8 cellular contexts compared by ENCODE assay signal in genomic region chrX:47146121-47146935, GRCh38. TPM values are rescaled to one million over a fixed set of nuclear protein-coding genes. Genes with fewer than 3 reads are reported as not detected.
DNase-seq lines count a peak whose midpoint lies in the region; ATAC-seq and TF ChIP-seq lines count a peak whose summit lies in the region.

No MANE protein-coding gene starts in this region.

- POLR2A ChIA-PET in naive thymus-derived CD8-positive, alpha-beta T cell (lab: Charles Lee), result no interaction called here

- H3K4me1 Mint-ChIP-seq in Calu3 (ENCODE audit: low read depth, unreplicated experiment), result peaks cover 9% of the 10 kb centered on the region
- H3K4me1 Mint-ChIP-seq in naive thymus-derived CD8-positive, alpha-beta T cell, result peaks cover 13 to 36% (median 35%) of the 10 kb centered on the region in 4 donors

- H3K27ac ChIP-seq in coronary artery, result peak overlapping the region; percentile 77 to 96

- no peaks in the 10 kb centered on the region for H3K27me3 Mint-ChIP-seq in Calu3 (ENCODE audit: unreplicated experiment)
- H3K27me3 Mint-ChIP-seq in naive thymus-derived CD8-positive, alpha-beta T cell, result no peaks in the 10 kb centered on the region

- CTCF ChIA-PET in Calu3 (lab: Charles Lee), result no interaction called here

- intact Hi-C loops in Calu3 (cut with micrococcal nuclease; ENCODE audit: unreplicated experiment), result no loop called here

- peak overlapping the region; percentile 100 for H3K4me3 Mint-ChIP-seq in Calu3 (ENCODE audit: low read depth, unreplicated experiment)
- peak overlapping the region; percentile 93 to 99 (median 96) for H3K4me3 Mint-ChIP-seq in naive thymus-derived CD8-positive, alpha-beta T cell

- H3K4me3 ChIP-seq in coronary artery, result peak overlapping the region; percentile 76

- peak overlapping the region; percentile 100 for H3K27ac Mint-ChIP-seq in Calu3 (ENCODE audit: unreplicated experiment)
- H3K27ac Mint-ChIP-seq in naive thymus-derived CD8-positive, alpha-beta T cell, result peak overlapping the region; percentile 94 to 98 (median 98)

- H3K36me3 Mint-ChIP-seq in Calu3 (ENCODE audit: insufficient read depth, unreplicated experiment), result peaks cover 70% of the 10 kb centered on the region
- H3K36me3 Mint-ChIP-seq in naive thymus-derived CD8-positive, alpha-beta T cell, result peaks cover 7 to 36% (median 17%) of the 10 kb centered on the region in 3 donors

- no peaks in the 10 kb centered on the region for H3K9me3 Mint-ChIP-seq in Calu3 (ENCODE audit: low read depth, unreplicated experiment)
- H3K9me3 Mint-ChIP-seq in naive thymus-derived CD8-positive, alpha-beta T cell, result peaks cover 0 to 9% (median 0%) of the 10 kb centered on the region in 9 donors

- TF ChIP-seq CTCF in Calu3 (IDR thresholded peaks at IDR 0.05; ENCODE audit: unreplicated experiment), result no peak
- TF ChIP-seq CTCF in coronary artery (IDR thresholded peaks at IDR 0.05), result no peak

- BruUV-seq in Calu3 (replicated peaks; lab: Mats Ljungman, UMichigan), result TSS peak; percentile 21

- no peak for ATAC-seq in naive thymus-derived CD8-positive, alpha-beta T cell
- ATAC-seq in HG03521 (IDR thresholded peaks at IDR 0.05; ENCODE audit: unreplicated experiment) (no peak), HG02840 (IDR thresholded peaks at IDR 0.05; ENCODE audit: low FRiP score, unreplicated experiment) (no peak)

- DNase-seq in Calu3, result no peak
- peak; percentile 23 for DNase-seq in NCI-H1105 treated with DMSO at 0.1 percent for 48 hours (lab: John Stamatoyannopoulos, UW)
- DNase-seq in coronary artery (ENCODE audit: low spot score), result no peak
- DNase-seq in naive thymus-derived CD8-positive, alpha-beta T cell, result no peak
- no peak for DNase-seq in RKO (ENCODE audit: low spot score)
- no peak for DNase-seq in NCI-H226

RNA-seq across cellular contexts. Expression of gene RBM10, which starts 1.3 kb away (rescaled TPM):
- 47.2 and 49.4 TPM in 2 replicates for total RNA-seq in Calu3 (2022)
- 10 to 100 TPM; 52.3 to 55.0 TPM for total RNA-seq in naive thymus-derived CD8-positive, alpha-beta T cell
- 10 to 100 TPM; 17.6 to 39.2 (median 27.9) TPM for polyA plus RNA-seq in naive thymus-derived CD8-positive, alpha-beta T cell

RNA-seq across cellular contexts. Expression of gene NDUFB11, which starts 1.8 kb away (rescaled TPM):
- 102 TPM in 2 replicates for total RNA-seq in Calu3 (2022)
- 10 to 100 TPM; 50.6 to 50.8 TPM for total RNA-seq in naive thymus-derived CD8-positive, alpha-beta T cell
- polyA plus RNA-seq in naive thymus-derived CD8-positive, alpha-beta T cell, result 100 to 1,000 TPM; 171 to 185 (median 175) TPM

RNA-seq across cellular contexts. Expression of gene UBA1, which starts 47.3 kb away (rescaled TPM):
- 234 and 240 TPM in 2 replicates for total RNA-seq in Calu3 (2022)
- 100 to 1,000 TPM; 122 to 125 TPM for total RNA-seq in naive thymus-derived CD8-positive, alpha-beta T cell
- 100 to 1,000 TPM; 156 to 176 (median 163) TPM for polyA plus RNA-seq in naive thymus-derived CD8-positive, alpha-beta T cell
